ENCODE assay signal across 17 cellular contexts in genomic region chr1:61568460-61569211, GRCh38.
DNase-seq lines count a peak whose midpoint lies in the region; FAIRE-seq and TF ChIP-seq lines count a peak whose summit lies in the region.
"Had no signal": no experiment of that assay in that cellular context is flagged by ENCODE, and none has a peak within 500 bp of the region (broad histone marks: within the 10 kb centered on the region; RNA-seq: fewer than 3 reads in every experiment).

No MANE protein-coding gene starts in this region.

- H3K27me3 ChIP-seq in A673 (replicated peaks; ENCODE audit: insufficient read depth, low read depth, low read length, poor library complexity) (no peaks in the 10 kb centered on the region), Karpas-422 (ENCODE audit: low read length) (no peaks in the 10 kb centered on the region)
- H3K27me3 ChIP-seq: BLaER1 had no signal

- peaks cover 16% of the 10 kb centered on the region for H3K9me3 ChIP-seq in A673 (ENCODE audit: low read depth, low read length, poor library complexity, severe bottlenecking)
- peaks cover 6% of the 10 kb centered on the region for H3K9me3 ChIP-seq in Karpas-422 (ENCODE audit: low read length)

- H3K9me3 Mint-ChIP-seq in brain = peaks cover 13 to 17% (median 15%) of the 10 kb centered on the region in 5 experiments

- H2AFZ ChIP-seq in Karpas-422 (ENCODE audit: low read length) = no peak overlapping the region

- H3K9me2 ChIP-seq in Karpas-422 (replicated peaks; ENCODE audit: insufficient read depth, low read length) = no peaks in the 10 kb centered on the region

- H4K20me1 ChIP-seq in Karpas-422 (ENCODE audit: insufficient read depth, low read depth, low read length) = no peaks in the 10 kb centered on the region
- H4K20me1 ChIP-seq: BLaER1 had no signal

- H3K36me3 Mint-ChIP-seq in brain = peaks cover 3% of the 10 kb centered on the region
- H3K36me3 Mint-ChIP-seq: CD8-positive, alpha-beta memory T cell had no signal

- no peak overlapping the region for H3K4me2 ChIP-seq in Karpas-422 (ENCODE audit: low read depth, low read length, poor library complexity, severe bottlenecking)
- H3K4me2 ChIP-seq: BLaER1 had no signal

- H3K27ac ChIP-seq in A673 (ENCODE audit: low read depth, low read length, poor library complexity, severe bottlenecking) = no peak overlapping the region
- H3K27ac ChIP-seq in Karpas-422 (ENCODE audit: low read length) = no peak overlapping the region
- H3K27ac ChIP-seq: BLaER1 had no signal

- H3K4me1 Mint-ChIP-seq in brain = peaks cover 17% of the 10 kb centered on the region
- H3K4me1 Mint-ChIP-seq: CD8-positive, alpha-beta memory T cell; H9; T-helper 17 cell had no signal

- peak overlapping the region in 4 of 5 experiments; percentile 6 to 42 (median 13) for H3K27ac Mint-ChIP-seq in brain
- H3K27ac Mint-ChIP-seq: CD8-positive, alpha-beta memory T cell; H9; T-helper 17 cell had no signal

- H3K27me3 Mint-ChIP-seq in brain = no peaks in the 10 kb centered on the region
- H3K27me3 Mint-ChIP-seq: T-helper 17 cell had no signal

- peak; percentile 15 for DNase-seq in Ammon's horn (ENCODE audit: low spot score)
- peak; percentile 70 for DNase-seq in DMS 273 (lab: John Stamatoyannopoulos, UW; ENCODE audit: unreplicated experiment)
- peak; percentile 86 to 92 for DNase-seq in NCI-H524 (lab: John Stamatoyannopoulos, UW)
- DNase-seq in AG08395 (ENCODE audit: low spot score) = no peak
- DNase-seq in RCC 7860 (ENCODE audit: low spot score) = no peak
- DNase-seq in A673 (ENCODE audit: low spot score) = no peak
- no peak for DNase-seq in Karpas-422
- DNase-seq: CD8-positive, alpha-beta memory T cell; H9; NCI-H1436; NCI-H2029; NCI-H226; NCI-H748 treated with DMSO at 0.1 percent for 48 hours; T-helper 17 cell had no signal

- BruUV-seq in A673 (replicated peaks; lab: Mats Ljungman, UMichigan) = no TSS peak

- POLR2A ChIA-PET in A673 (lab: Charles Lee; ENCODE audit: low non-redundant PET) = no interaction called here

- no peaks in the 10 kb centered on the region for H3K36me3 ChIP-seq in A673 (ENCODE audit: insufficient read depth, low read length, poor library complexity, severe bottlenecking)
- no peaks in the 10 kb centered on the region for H3K36me3 ChIP-seq in Karpas-422 (ENCODE audit: insufficient read depth, low read length)
- H3K36me3 ChIP-seq: BLaER1 had no signal

- no peak for FAIRE-seq in RCC 7860 (lab: Jason Lieb, UNC)
- FAIRE-seq: GM19239 had no signal

- TF ChIP-seq CTCF in brain (conservative IDR thresholded peaks at IDR 0.05) (no peak), A673 (conservative IDR thresholded peaks at IDR 0.05; ENCODE audit: low read depth, low read length) (no peak)

- CTCF ChIA-PET in A673 (lab: Charles Lee) = interaction anchor here (1.7 kb wide), 1 partner anchor 20 kb away, joined by 4 read pairs; no protein-coding TSS in a partner anchor

- intact Hi-C loops in A673 (cut with micrococcal nuclease; ENCODE audit: unreplicated experiment) = no loop called here

- H3K79me2 ChIP-seq in Karpas-422 (ENCODE audit: low read length) = no peaks in the 10 kb centered on the region

- peaks cover 4% of the 10 kb centered on the region for H3K4me1 ChIP-seq in A673 (ENCODE audit: insufficient read depth, low read length, poor library complexity, severe bottlenecking)
- H3K4me1 ChIP-seq in Karpas-422 (ENCODE audit: low read length) = no peaks in the 10 kb centered on the region
- H3K4me1 ChIP-seq: BLaER1 had no signal

- H3K9ac ChIP-seq in Karpas-422 (ENCODE audit: low read length) = no peak overlapping the region
- H3K9ac ChIP-seq: BLaER1 had no signal

- H3K4me3 ChIP-seq in A673 (ENCODE audit: low read depth, low read length, poor library complexity, severe bottlenecking) = no peak overlapping the region
- no peak overlapping the region for H3K4me3 ChIP-seq in Karpas-422 (ENCODE audit: low read length)
- H3K4me3 ChIP-seq: BLaER1 had no signal

- H3K4me3 Mint-ChIP-seq in brain = peak overlapping the region in 2 of 5 experiments; percentile 0 to 68
- H3K4me3 Mint-ChIP-seq: CD8-positive, alpha-beta memory T cell; H9; T-helper 17 cell had no signal

Comparison
In these comparisons a context has a peak if more than half of its experiments do, and no peak if none do; other contexts are left out.
1. DNase-seq: peak in Ammon's horn (single experiment), DMS 273 (single experiment) and NCI-H524 (2 of 2); none in AG08395 (single experiment), RCC 7860 (single experiment), A673 (single experiment) and Karpas-422 (single experiment).